In the genomic region with DNA sequence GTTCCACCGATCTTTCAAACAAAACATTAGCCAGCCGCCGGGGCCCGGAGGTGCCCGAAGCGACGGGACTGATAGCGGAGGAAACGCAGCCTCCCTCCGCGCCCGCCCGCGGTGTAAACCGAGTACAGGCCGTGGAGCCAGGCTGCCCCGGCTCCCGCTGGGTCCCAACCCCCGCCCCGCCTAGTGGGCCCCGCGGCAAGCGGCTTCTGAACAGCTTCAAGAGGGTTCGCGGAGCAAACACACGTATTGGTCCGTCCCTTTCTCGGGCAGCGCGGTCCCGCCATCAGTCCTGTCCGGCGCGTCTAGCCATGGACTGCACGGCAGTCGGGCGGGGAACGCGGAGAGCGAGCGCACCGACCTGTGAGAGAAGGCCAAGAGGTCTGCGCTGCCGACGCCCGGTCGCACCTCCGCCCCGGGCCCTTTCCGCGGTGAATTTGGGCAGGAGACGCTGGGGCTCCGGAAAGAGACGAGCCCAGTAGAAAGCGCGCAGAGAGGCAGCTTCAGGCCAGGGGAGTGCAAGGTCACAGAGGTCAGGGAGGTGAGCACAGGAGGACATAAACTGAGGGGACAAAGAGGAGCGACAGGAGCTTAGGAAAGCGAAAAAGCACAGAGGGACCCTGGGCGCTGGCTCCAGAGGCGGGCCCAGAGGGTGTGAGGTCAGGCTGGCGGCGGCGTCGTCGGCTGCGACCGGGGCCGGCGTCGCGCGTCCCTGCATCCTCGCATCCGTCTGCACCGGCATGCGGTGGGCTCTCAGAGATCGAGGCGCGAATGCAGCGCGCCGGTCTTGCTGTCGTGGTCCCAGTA, we compare ENCODE assay signal across 9 cellular contexts. TPM values are rescaled to one million over a fixed set of nuclear protein-coding genes. Genes with fewer than 3 reads are reported as not detected.
DNase-seq lines count a peak whose midpoint lies in the region; ATAC-seq and TF ChIP-seq lines count a peak whose summit lies in the region.
"Had no signal": no experiment of that assay in that cellular context is flagged by ENCODE, and none has a peak within 500 bp of the region (broad histone marks: within the 10 kb centered on the region; RNA-seq: fewer than 3 reads in every experiment).

No MANE protein-coding gene starts in this region.

- H3K27me3 Mint-ChIP-seq in HFFc6 (ENCODE audit: insufficient read depth), result peaks cover 56% of the 10 kb centered on the region
- peaks cover 90% of the 10 kb centered on the region for H3K27me3 Mint-ChIP-seq in T-helper 2 cell treated with Interferon-gamma antibody and Interleukin-4, amounts not matched to agents 5 μg/mL and 100 μg/mL, for 36 hours (ENCODE audit: low read depth)

- H3K4me1 ChIP-seq in esophagus muscularis mucosa (peaks cover 40 to 50% (median 46%) of the 10 kb centered on the region in 4 donors), rectal smooth muscle tissue (ENCODE audit: control insufficient read depth, insufficient read depth, low read length) (peaks cover 3% of the 10 kb centered on the region)

- TF ChIP-seq POLR2A in esophagus muscularis mucosa (IDR thresholded peaks at IDR 0.05; ENCODE audit: low read depth), result no peak

- H3K9ac ChIP-seq in rectal smooth muscle tissue (ENCODE audit: low read length), result no peak overlapping the region

- H3K27ac ChIP-seq in esophagus muscularis mucosa (replicated peaks in 1 of 4) (no peak overlapping the region), rectal smooth muscle tissue (ENCODE audit: low read depth, low read length) (no peak overlapping the region), substantia nigra (ENCODE audit: low read depth, low read length, poor library complexity, severe bottlenecking) (no peak overlapping the region)
- H3K27ac ChIP-seq: adrenal gland had no signal

- peaks cover 10% of the 10 kb centered on the region; the same call in 1 of the 2 replicates for H3K36me3 Mint-ChIP-seq in HFFc6 (ENCODE audit: low read depth)
- peaks cover 5% of the 10 kb centered on the region for H3K36me3 Mint-ChIP-seq in T-helper 2 cell treated with Interferon-gamma antibody and Interleukin-4, amounts not matched to agents 5 μg/mL and 100 μg/mL, for 36 hours (ENCODE audit: low read depth)

- no peak for TF ChIP-seq EP300 in esophagus muscularis mucosa (IDR thresholded peaks at IDR 0.05)

- no peaks in the 10 kb centered on the region for H3K36me3 ChIP-seq in esophagus muscularis mucosa
- no peaks in the 10 kb centered on the region for H3K36me3 ChIP-seq in rectal smooth muscle tissue (ENCODE audit: control insufficient read depth, insufficient read depth, low read length)
- H3K36me3 ChIP-seq: adrenal gland had no signal

- no peaks in the 10 kb centered on the region for H3K9me3 ChIP-seq in esophagus muscularis mucosa
- H3K9me3 ChIP-seq: adrenal gland had no signal

- H3K4me3 ChIP-seq in esophagus muscularis mucosa, result peak overlapping the region; percentile 22 to 61 (median 55)
- peak overlapping the region; percentile 3 for H3K4me3 ChIP-seq in rectal smooth muscle tissue (ENCODE audit: low read length)

- H3K4me1 Mint-ChIP-seq in HFFc6 (ENCODE audit: low read depth), result peaks cover 18% of the 10 kb centered on the region; the same call in 1 of the 2 replicates
- H3K4me1 Mint-ChIP-seq in T-helper 2 cell treated with Interferon-gamma antibody and Interleukin-4, amounts not matched to agents 5 μg/mL and 100 μg/mL, for 36 hours (ENCODE audit: low read depth), result peaks cover 16% of the 10 kb centered on the region

- intact Hi-C loops in esophagus muscularis mucosa (cut with DNase I), result no loop called here

- TF ChIP-seq CTCF in HFFc6 (IDR thresholded peaks at IDR 0.05) (no peak), esophagus muscularis mucosa (IDR thresholded peaks at IDR 0.05) (no peak)

- DNase-seq in HFFc6 (no peak), esophagus muscularis mucosa (ENCODE audit: extremely low spot score) (no peak), mucosa of gallbladder (ENCODE audit: low spot score) (no peak), substantia nigra (lab: John Stamatoyannopoulos, UW) (no peak)
- no peak for DNase-seq in T-helper 2 cell treated with Interferon-gamma antibody and Interleukin-4, amounts not matched to agents 5 μg/mL and 100 μg/mL, for 36 hours (ENCODE audit: low spot score)

- H3K27ac Mint-ChIP-seq in HFFc6, result no peak overlapping the region
- H3K27ac Mint-ChIP-seq in T-helper 2 cell treated with Interferon-gamma antibody and Interleukin-4, amounts not matched to agents 5 μg/mL and 100 μg/mL, for 36 hours, result peak overlapping the region; percentile 86

- peak overlapping the region; percentile 44; the same call in 1 of the 2 replicates for H3K4me3 Mint-ChIP-seq in HFFc6
- peak overlapping the region; percentile 87 for H3K4me3 Mint-ChIP-seq in T-helper 2 cell treated with Interferon-gamma antibody and Interleukin-4, amounts not matched to agents 5 μg/mL and 100 μg/mL, for 36 hours

- ATAC-seq in GM18498 (IDR thresholded peaks at IDR 0.05; ENCODE audit: unreplicated experiment), result no peak
- ATAC-seq in HG02885 (IDR thresholded peaks at IDR 0.05; ENCODE audit: poor library complexity, unreplicated experiment), result no peak

- 7% methylated on average over 48 of the region's 83 CpGs for WGBS in esophagus muscularis mucosa

- H3K27me3 ChIP-seq in esophagus muscularis mucosa (peaks cover 15 to 100% (median 94%) of the 10 kb centered on the region in 4 donors), rectal smooth muscle tissue (ENCODE audit: control insufficient read depth, insufficient read depth, low read length) (peaks cover 61% of the 10 kb centered on the region)

- no peaks in the 10 kb centered on the region; the same call in 1 of the 2 replicates for H3K9me3 Mint-ChIP-seq in HFFc6
- no peaks in the 10 kb centered on the region for H3K9me3 Mint-ChIP-seq in T-helper 2 cell treated with Interferon-gamma antibody and Interleukin-4, amounts not matched to agents 5 μg/mL and 100 μg/mL, for 36 hours

RNA-seq across cellular contexts. Expression of gene FOXL2, which starts 1.9 kb away (rescaled TPM):
- 1 to 10 TPM in 5 of 6 experiments, under 1 TPM in 1; 0.71 to 8.0 (median 7.0) TPM for total RNA-seq in HFFc6 (2021; fragmentation: NEBNext Ultra II Directional; extraction: Animal tissue kit (Norgen Biotek cat#: 25700))
- total RNA-seq in esophagus muscularis mucosa, result under 1 TPM in 2 of 4 donors, not detected in 2; 0.17 to 0.26 TPM
- total RNA-seq in mucosa of gallbladder, result 0.14 TPM

RNA-seq across cellular contexts. Expression of gene FOXL2NB, which starts 2.0 kb away (rescaled TPM):
- total RNA-seq in HFFc6 (2021; fragmentation: NEBNext Ultra II Directional; extraction: Animal tissue kit (Norgen Biotek cat#: 25700)), result 1 to 10 TPM in 4 of 6 experiments, under 1 TPM in 2; 0.45 to 5.8 (median 4.6) TPM
- total RNA-seq in esophagus muscularis mucosa (not detected), mucosa of gallbladder (0.09 TPM)
